In the genomic region with DNA sequence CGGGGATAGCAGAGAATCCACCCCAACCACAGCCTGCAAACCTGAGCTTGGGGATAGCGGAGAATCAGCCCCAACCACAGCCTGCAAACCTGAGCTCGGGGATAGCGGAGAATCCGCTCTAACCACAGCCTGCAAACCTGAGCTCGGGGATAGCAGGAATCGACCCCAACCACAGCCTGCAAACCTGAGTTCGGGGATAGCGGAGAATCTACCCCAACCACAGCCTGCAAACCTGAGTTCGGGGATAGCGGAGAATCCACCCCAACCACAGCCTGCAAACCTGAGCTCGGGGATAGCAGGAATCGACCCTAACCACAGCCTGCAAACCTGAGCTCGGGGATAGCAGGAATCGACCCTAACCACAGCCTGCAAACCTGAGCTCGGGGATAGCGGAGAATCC, we compare ENCODE assay signal across 8 cellular contexts. TPM values are rescaled to one million over a fixed set of nuclear protein-coding genes. Genes with fewer than 3 reads are reported as not detected.
"Had no signal": no experiment of that assay in that cellular context is flagged by ENCODE, and none has a peak within 500 bp of the region (broad histone marks: within the 10 kb centered on the region; RNA-seq: fewer than 3 reads in every experiment).

No MANE protein-coding gene starts in this region.

RNA-seq across cellular contexts. Expression of gene SALL3, which starts 37.4 kb away (rescaled TPM):
- total RNA-seq: OCI-LY7, PC-3, PC-9, Peyer's patch, RPMI7951, SJCRH30, SK-MEL-5 had no signal
- polyA plus RNA-seq: SK-N-SH had no signal
